20 cellular contexts compared by ENCODE assay signal in the genomic region with DNA sequence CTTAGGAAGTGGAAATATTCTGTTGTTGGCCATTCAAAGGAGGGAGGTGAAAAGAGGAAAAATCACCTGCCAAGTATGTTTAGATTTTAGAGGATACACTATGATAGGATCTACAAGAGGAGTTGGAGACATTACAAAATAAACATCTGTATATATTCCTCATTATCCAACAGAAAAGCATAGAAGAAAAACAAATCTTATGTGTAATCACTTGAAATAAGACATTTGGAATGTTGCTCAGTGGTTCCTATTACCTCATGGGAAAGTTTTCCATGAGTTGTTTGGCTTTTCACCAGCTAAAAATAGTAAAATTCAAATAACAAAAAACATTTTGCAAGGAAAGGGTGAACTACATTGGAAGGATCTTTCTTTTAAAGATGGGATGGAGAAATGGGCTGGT.
A peak's percentile ranks its signal among the peaks of the same experiment; 100 is the strongest.
DNase-seq lines count a peak whose midpoint lies in the region; ATAC-seq, FAIRE-seq and TF ChIP-seq lines count a peak whose summit lies in the region.
"Had no signal": no experiment of that assay in that cellular context is flagged by ENCODE, and none has a peak within 500 bp of the region (broad histone marks: within the 10 kb centered on the region; RNA-seq: fewer than 3 reads in every experiment).

No MANE protein-coding gene starts in this region.

- H4K20me1 ChIP-seq in endothelial cell of umbilical vein (replicated peaks; ENCODE audit: control insufficient read depth, extremely low read depth, insufficient read depth, low read length): no peaks in the 10 kb centered on the region

- H3K4me3 ChIP-seq in SJSA1 (no peak overlapping the region), endothelial cell of umbilical vein (replicated peaks in 1 of 3; ENCODE audit: insufficient read depth in 1 of 3, low read depth in 1 of 3, low read length in 3 of 3) (no peak overlapping the region), SJCRH30 (no peak overlapping the region)
- H3K4me3 ChIP-seq: pancreas, skin epidermis had no signal

- H3K9me3 Mint-ChIP-seq in osteocyte (ENCODE audit: unreplicated experiment): peaks cover 17% of the 10 kb centered on the region
- H3K9me3 Mint-ChIP-seq in activated naive CD4-positive, alpha-beta T cell treated with anti-CD3 and anti-CD28 coated beads, Interleukin-2, amount 10 ng/mL, durations not matched to agents 7 days and 5 days: peaks cover 3% of the 10 kb centered on the region

- no peak for FAIRE-seq in endothelial cell of umbilical vein (lab: Jason Lieb, UNC)
- FAIRE-seq: pancreas had no signal

- H3K27me3 ChIP-seq in SJSA1 (replicated peaks): no peaks in the 10 kb centered on the region
- no peaks in the 10 kb centered on the region for H3K27me3 ChIP-seq in endothelial cell of umbilical vein (ENCODE audit: control insufficient read depth in 2 of 2, insufficient read depth in 2 of 2, low read length in 2 of 2)
- H3K27me3 ChIP-seq in SJCRH30: no peaks in the 10 kb centered on the region
- H3K27me3 ChIP-seq: pancreas had no signal

- H3K4me1 ChIP-seq in SJSA1 (replicated peaks) (peaks cover 6% of the 10 kb centered on the region), endothelial cell of umbilical vein (ENCODE audit: control insufficient read depth, extremely low read depth, insufficient read depth, low read length) (peaks cover 5% of the 10 kb centered on the region), SJCRH30 (no peaks in the 10 kb centered on the region)
- H3K4me1 ChIP-seq: pancreas had no signal

- peak overlapping the region; percentile 80 for H3K27ac Mint-ChIP-seq in osteocyte (ENCODE audit: unreplicated experiment)
- H3K27ac Mint-ChIP-seq in activated naive CD4-positive, alpha-beta T cell treated with anti-CD3 and anti-CD28 coated beads, Interleukin-2, amount 10 ng/mL, durations not matched to agents 7 days and 5 days: no peak overlapping the region
- H3K27ac Mint-ChIP-seq: stimulated activated naive CD8-positive, alpha-beta T cell treated with anti-CD3 and anti-CD28 coated beads, Interleukin-15, amount 100 ng/mL, for 72 hours had no signal

- TF ChIP-seq POLR2A in endothelial cell of umbilical vein (IDR thresholded peaks at IDR 0.05; ENCODE audit: low read depth, low read length): no peak

- H3K27ac ChIP-seq in SJSA1: peak overlapping the region; percentile 30; the same call in 1 of the 2 replicates
- no peak overlapping the region for H3K27ac ChIP-seq in endothelial cell of umbilical vein (ENCODE audit: insufficient read depth, low read depth, low read length)
- no peak overlapping the region for H3K27ac ChIP-seq in SJCRH30
- H3K27ac ChIP-seq: pancreas, skin epidermis had no signal

- no peak overlapping the region for H2AFZ ChIP-seq in endothelial cell of umbilical vein (ENCODE audit: low read depth, low read length)

- dilution Hi-C loops in endothelial cell of umbilical vein (cut with MboI; ENCODE audit: extremely low pct_ligation_motif_present, low sequenced_read_pairs): no loop called here

- BruUV-seq in endothelial cell of umbilical vein (replicated peaks; lab: Mats Ljungman, UMichigan): no TSS peak

- CTCF ChIA-PET in endothelial cell of umbilical vein (lab: Charles Lee): interaction anchor here (1.3 kb wide), 1 partner anchor 21 kb away, joined by 7 read pairs; no protein-coding TSS in a partner anchor
- CTCF ChIA-PET in activated naive CD4-positive, alpha-beta T cell treated with anti-CD3 and anti-CD28 coated beads, Interleukin-2, amount 10 ng/mL, durations not matched to agents 7 days and 5 days (lab: Charles Lee): interaction anchor here (0.7 kb wide), 1 partner anchor 196 kb away, joined by 3 read pairs; no protein-coding TSS in a partner anchor

- H3K9ac ChIP-seq in endothelial cell of umbilical vein (replicated peaks; ENCODE audit: extremely low read depth, insufficient read depth, low read length): no peak overlapping the region

- H3K79me2 ChIP-seq in endothelial cell of umbilical vein (ENCODE audit: control insufficient read depth, insufficient read depth, low read length): no peaks in the 10 kb centered on the region

- no peak overlapping the region for H3K4me2 ChIP-seq in endothelial cell of umbilical vein (ENCODE audit: insufficient read depth, low read length)

- no peak overlapping the region for H3K4me3 Mint-ChIP-seq in osteocyte (ENCODE audit: unreplicated experiment)
- H3K4me3 Mint-ChIP-seq in activated naive CD4-positive, alpha-beta T cell treated with anti-CD3 and anti-CD28 coated beads, Interleukin-2, amount 10 ng/mL, durations not matched to agents 7 days and 5 days: no peak overlapping the region
- H3K4me3 Mint-ChIP-seq: stimulated activated naive CD8-positive, alpha-beta T cell treated with anti-CD3 and anti-CD28 coated beads, Interleukin-15, amount 100 ng/mL, for 72 hours had no signal

- H3K4me1 Mint-ChIP-seq in osteocyte (ENCODE audit: unreplicated experiment): peaks cover 13% of the 10 kb centered on the region
- no peaks in the 10 kb centered on the region for H3K4me1 Mint-ChIP-seq in activated naive CD4-positive, alpha-beta T cell treated with anti-CD3 and anti-CD28 coated beads, Interleukin-2, amount 10 ng/mL, durations not matched to agents 7 days and 5 days
- H3K4me1 Mint-ChIP-seq: stimulated activated naive CD8-positive, alpha-beta T cell treated with anti-CD3 and anti-CD28 coated beads, Interleukin-15, amount 100 ng/mL, for 72 hours had no signal

- ATAC-seq in HG03097 (IDR thresholded peaks at IDR 0.05; ENCODE audit: low FRiP score, unreplicated experiment): no peak
- ATAC-seq: left colon; Panc1; pancreas; stimulated activated naive CD8-positive, alpha-beta T cell treated with anti-CD3 and anti-CD28 coated beads, Interleukin-15, amount 100 ng/mL, for 72 hours had no signal

- POLR2A ChIA-PET in endothelial cell of umbilical vein (lab: Charles Lee): interaction anchor here (0.5 kb wide), 1 partner anchor 47 kb away, joined by 3 read pairs; no protein-coding TSS in a partner anchor

- H3K9me3 ChIP-seq in SJSA1 (replicated peaks) (0 out of 2 replicates have a peak, but pooled peaks cover 2% of the 10 kb centered on the region), endothelial cell of umbilical vein (replicated peaks; ENCODE audit: control insufficient read depth, insufficient read depth, low read length) (no peaks in the 10 kb centered on the region), SJCRH30 (replicated peaks) (no peaks in the 10 kb centered on the region)
- H3K9me3 ChIP-seq: pancreas had no signal

- no peaks in the 10 kb centered on the region for H3K9me1 ChIP-seq in endothelial cell of umbilical vein (replicated peaks; ENCODE audit: control insufficient read depth, extremely low read depth, insufficient read depth, low read length)

- H3K36me3 ChIP-seq in SJSA1: no peaks in the 10 kb centered on the region
- H3K36me3 ChIP-seq in endothelial cell of umbilical vein (ENCODE audit: control insufficient read depth in 2 of 2, extremely low read depth in 1 of 2, insufficient read depth in 2 of 2, low read length in 2 of 2): no peaks in the 10 kb centered on the region
- no peaks in the 10 kb centered on the region for H3K36me3 ChIP-seq in SJCRH30
- H3K36me3 ChIP-seq: pancreas had no signal

- intact Hi-C loops in endothelial cell of umbilical vein (cut with micrococcal nuclease): loop anchor here (1.0 kb wide), 1 partner anchor 9 kb away; no protein-coding TSS in a partner anchor

- TF ChIP-seq CTCF in endothelial cell of umbilical vein (IDR thresholded peaks at IDR 0.05; ENCODE audit: extremely low read depth in 1 of 2, insufficient read depth in 1 of 2, low read depth in 1 of 2, low read length in 2 of 2) (no peak), osteocyte (IDR thresholded peaks at IDR 0.05) (no peak)

- H3K27me3 Mint-ChIP-seq in osteocyte (ENCODE audit: unreplicated experiment): no peaks in the 10 kb centered on the region
- peaks cover 7% of the 10 kb centered on the region for H3K27me3 Mint-ChIP-seq in activated naive CD4-positive, alpha-beta T cell treated with anti-CD3 and anti-CD28 coated beads, Interleukin-2, amount 10 ng/mL, durations not matched to agents 7 days and 5 days
- H3K27me3 Mint-ChIP-seq: stimulated activated naive CD8-positive, alpha-beta T cell treated with anti-CD3 and anti-CD28 coated beads, Interleukin-15, amount 100 ng/mL, for 72 hours had no signal

- H3K36me3 Mint-ChIP-seq in osteocyte (ENCODE audit: unreplicated experiment): peaks cover 5% of the 10 kb centered on the region
- H3K36me3 Mint-ChIP-seq in activated naive CD4-positive, alpha-beta T cell treated with anti-CD3 and anti-CD28 coated beads, Interleukin-2, amount 10 ng/mL, durations not matched to agents 7 days and 5 days: no peaks in the 10 kb centered on the region

- DNase-seq in Daoy (ENCODE audit: low read depth) (peak; percentile 39), SJSA1 (ENCODE audit: low read depth in 1 of 2, low spot score in 2 of 2) (peak in 1 of 2 experiments; percentile 37), endothelial cell of umbilical vein (ENCODE audit: low read depth, low spot score) (peak; percentile 88), osteocyte (ENCODE audit: extremely low spot score, unreplicated experiment) (no peak), SJCRH30 (no peak)
- no peak for DNase-seq in activated naive CD4-positive, alpha-beta T cell treated with anti-CD3 and anti-CD28 coated beads, Interleukin-2, amount 10 ng/mL, durations not matched to agents 7 days and 5 days
- no peak for DNase-seq in stimulated activated CD4-positive, alpha-beta T cell treated with anti-CD3 and anti-CD28 coated beads, Interleukin-1b, Interleukin-23, amount 100 ng/mL, for 48 hours
- DNase-seq: activated CD4-positive, alpha-beta T cell treated with anti-CD3 and anti-CD28 coated beads, Interleukin-2, amount 50 U/mL, for 48 hours; activated T-cell treated with anti-CD3 and anti-CD28 coated beads, Interleukin-2, amount 50 U/mL, for 48 hours; C1 segment of cervical spinal cord; cortex of kidney; GOT3; left colon; NCI-H1930; NCI-H69; pancreas; stimulated activated naive CD8-positive, alpha-beta T cell treated with anti-CD3 and anti-CD28 coated beads, Interleukin-15, amount 100 ng/mL, for 72 hours had no signal

TF ChIP-seq in endothelial cell of umbilical vein, 7 proteins besides CTCF, POLR2A, EP300 and RAD21:
- TF ChIP-seq, protein P1, sequence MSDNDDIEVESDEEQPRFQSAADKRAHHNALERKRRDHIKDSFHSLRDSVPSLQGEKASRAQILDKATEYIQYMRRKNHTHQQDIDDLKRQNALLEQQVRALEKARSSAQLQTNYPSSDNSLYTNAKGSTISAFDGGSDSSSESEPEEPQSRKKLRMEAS (IDR thresholded peaks at IDR 0.05; ENCODE audit: insufficient read depth, insufficient read length): no peak
- no peak for TF ChIP-seq MYC (IDR thresholded peaks at IDR 0.05; ENCODE audit: low read depth, low read length)
- no peak for TF ChIP-seq JUN (IDR thresholded peaks at IDR 0.05; ENCODE audit: borderline replicate concordance, insufficient read depth, insufficient read length, low read depth)
- no peak for TF ChIP-seq POLR2AphosphoS5 (IDR thresholded peaks at IDR 0.05; ENCODE audit: insufficient read depth, low read depth, low read length)
- no peak for TF ChIP-seq FOS (IDR thresholded peaks at IDR 0.05; ENCODE audit: borderline replicate concordance, insufficient read depth, low read length)
- TF ChIP-seq GATA2 (IDR thresholded peaks at IDR 0.05; ENCODE audit: insufficient read depth, insufficient read length, low read depth, low read length): no peak
- TF ChIP-seq EZH2 (IDR thresholded peaks at IDR 0.05; ENCODE audit: borderline replicate concordance, low read depth, low read length, severe bottlenecking): no peak

Comparison
In these comparisons a context has a peak if more than half of its experiments do, and no peak if none do; other contexts are left out.
1. DNase-seq: peak in Daoy (single experiment) and endothelial cell of umbilical vein (single experiment); none in osteocyte (single experiment), activated naive CD4-positive, alpha-beta T cell treated with anti-CD3 and anti-CD28 coated beads, Interleukin-2, amount 10 ng/mL, durations not matched to agents 7 days and 5 days (single experiment), SJCRH30 (0 of 2) and stimulated activated CD4-positive, alpha-beta T cell treated with anti-CD3 and anti-CD28 coated beads, Interleukin-1b, Interleukin-23, amount 100 ng/mL, for 48 hours (single experiment).